In genomic region chr6:134508862-134509498, GRCh38 we compare ENCODE assay signal across 18 cellular contexts.
DNase-seq lines count a peak whose midpoint lies in the region; ATAC-seq, FAIRE-seq and TF ChIP-seq lines count a peak whose summit lies in the region.
"Had no signal": no experiment of that assay in that cellular context is flagged by ENCODE, and none has a peak within 500 bp of the region (broad histone marks: within the 10 kb centered on the region; RNA-seq: fewer than 3 reads in every experiment).

No MANE protein-coding gene starts in this region.

- no peaks in the 10 kb centered on the region for H3K27me3 ChIP-seq in foreskin keratinocyte
- H3K27me3 ChIP-seq: SJSA1 had no signal

- CTCF ChIA-PET in activated CD4-positive, alpha-beta T cell treated with anti-CD3 and anti-CD28 coated beads, Interleukin-2, amount 10 ng/mL, durations not matched to agents 7 days and 5 days (lab: Charles Lee) = interaction anchor here (1.6 kb wide), 1 partner anchor 9 kb away, joined by 6 read pairs; no protein-coding TSS in a partner anchor
- CTCF ChIA-PET in RWPE1 (lab: Yijun Ruan, JAX) = interaction anchor here (0.7 kb wide), 1 partner anchor 9 kb away, joined by 3 read pairs; no protein-coding TSS in a partner anchor

- POLR2A ChIA-PET in activated CD4-positive, alpha-beta T cell treated with anti-CD3 and anti-CD28 coated beads, Interleukin-2, amount 10 ng/mL, durations not matched to agents 7 days and 5 days (lab: Charles Lee) = no interaction called here
- POLR2A ChIA-PET in RWPE1 (lab: Yijun Ruan, JAX; ENCODE audit: low non-redundant PET) = no interaction called here

- H3K27me3 Mint-ChIP-seq in activated CD4-positive, alpha-beta T cell treated with anti-CD3 and anti-CD28 coated beads, Interleukin-2, amount 10 ng/mL, durations not matched to agents 7 days and 5 days = no peaks in the 10 kb centered on the region

- peak; percentile 93 for ATAC-seq in foreskin keratinocyte
- ATAC-seq in stimulated activated effector memory CD8-positive, alpha-beta T cell treated with anti-CD3 and anti-CD28 coated beads, Interleukin-12 subunit alpha, Interleukin-12 subunit beta, amount 100 ng/mL, for 72 hours = peak; percentile 52
- no peak for ATAC-seq in left ventricle myocardium superior
- ATAC-seq: K562 had no signal

- H3K27ac ChIP-seq in RWPE1 (peak overlapping the region; percentile 76), foreskin keratinocyte (peak overlapping the region; percentile 89)
- H3K27ac ChIP-seq: SJSA1 had no signal

- no peak for FAIRE-seq in HTR-8/SVneo (lab: Jason Lieb, UNC)

- H3K9me3 Mint-ChIP-seq in activated CD4-positive, alpha-beta T cell treated with anti-CD3 and anti-CD28 coated beads, Interleukin-2, amount 10 ng/mL, durations not matched to agents 7 days and 5 days = no peaks in the 10 kb centered on the region
- H3K9me3 Mint-ChIP-seq in stimulated activated effector memory CD8-positive, alpha-beta T cell treated with anti-CD3 and anti-CD28 coated beads, Interleukin-12 subunit alpha, Interleukin-12 subunit beta, amount 100 ng/mL, for 72 hours = no peaks in the 10 kb centered on the region

- no peaks in the 10 kb centered on the region for H3K36me3 Mint-ChIP-seq in activated CD4-positive, alpha-beta T cell treated with anti-CD3 and anti-CD28 coated beads, Interleukin-2, amount 10 ng/mL, durations not matched to agents 7 days and 5 days (ENCODE audit: low read depth)
- no peaks in the 10 kb centered on the region for H3K36me3 Mint-ChIP-seq in stimulated activated effector memory CD8-positive, alpha-beta T cell treated with anti-CD3 and anti-CD28 coated beads, Interleukin-12 subunit alpha, Interleukin-12 subunit beta, amount 100 ng/mL, for 72 hours

- no peak overlapping the region for H3K27ac Mint-ChIP-seq in activated CD4-positive, alpha-beta T cell treated with anti-CD3 and anti-CD28 coated beads, Interleukin-2, amount 10 ng/mL, durations not matched to agents 7 days and 5 days
- no peak overlapping the region for H3K27ac Mint-ChIP-seq in stimulated activated effector memory CD8-positive, alpha-beta T cell treated with anti-CD3 and anti-CD28 coated beads, Interleukin-12 subunit alpha, Interleukin-12 subunit beta, amount 100 ng/mL, for 72 hours

- H3K4me1 ChIP-seq in foreskin keratinocyte = peaks cover 19% of the 10 kb centered on the region

- intact Hi-C loops in left ventricle myocardium superior (cut with micrococcal nuclease) = no loop called here

- no peak for TF ChIP-seq CTCF in RWPE1 (conservative IDR thresholded peaks at IDR 0.05; ENCODE audit: low read depth)
- peak; percentile 40 for TF ChIP-seq CTCF in foreskin keratinocyte (conservative IDR thresholded peaks at IDR 0.05)

- peak; percentile 11 for DNase-seq in activated CD4-positive, alpha-beta T cell treated with anti-CD3 and anti-CD28 coated beads for 48 hours
- DNase-seq in activated CD4-positive, alpha-beta T cell treated with anti-CD3 and anti-CD28 coated beads, Interleukin-2, amount 10 ng/mL, durations not matched to agents 7 days and 5 days = no peak
- peak; percentile 34 for DNase-seq in RWPE1 (ENCODE audit: low spot score)
- peak; percentile 81 to 94 for DNase-seq in foreskin keratinocyte
- DNase-seq in stimulated activated effector memory CD8-positive, alpha-beta T cell treated with anti-CD3 and anti-CD28 coated beads, Interleukin-12 subunit alpha, Interleukin-12 subunit beta, amount 100 ng/mL, for 72 hours (ENCODE audit: low spot score in 2 of 2) = no peak
- no peak for DNase-seq in GOT3 (lab: John Stamatoyannopoulos, UW)
- no peak for DNase-seq in left ventricle myocardium superior
- no peak for DNase-seq in HTR-8/SVneo (ENCODE audit: insufficient read length, low spot score)
- DNase-seq: 8988T, COR-L47, DMS 273 treated with DMSO at 0.1 percent for 48 hours, GDM1, HCEC 1CT, NCI-H1694 treated with DMSO at 0.1 percent for 48 hours, NCI-H345, NCI-H524 treated with DMSO at 0.1 percent for 48 hours had no signal

- no peaks in the 10 kb centered on the region for H3K4me1 Mint-ChIP-seq in activated CD4-positive, alpha-beta T cell treated with anti-CD3 and anti-CD28 coated beads, Interleukin-2, amount 10 ng/mL, durations not matched to agents 7 days and 5 days
- no peaks in the 10 kb centered on the region for H3K4me1 Mint-ChIP-seq in stimulated activated effector memory CD8-positive, alpha-beta T cell treated with anti-CD3 and anti-CD28 coated beads, Interleukin-12 subunit alpha, Interleukin-12 subunit beta, amount 100 ng/mL, for 72 hours

- H3K4me3 Mint-ChIP-seq in activated CD4-positive, alpha-beta T cell treated with anti-CD3 and anti-CD28 coated beads, Interleukin-2, amount 10 ng/mL, durations not matched to agents 7 days and 5 days = no peak overlapping the region
- H3K4me3 Mint-ChIP-seq in stimulated activated effector memory CD8-positive, alpha-beta T cell treated with anti-CD3 and anti-CD28 coated beads, Interleukin-12 subunit alpha, Interleukin-12 subunit beta, amount 100 ng/mL, for 72 hours = no peak overlapping the region

Comparison
In these comparisons a context has a peak if more than half of its experiments do, and no peak if none do; other contexts are left out.
1. DNase-seq: peak in activated CD4-positive, alpha-beta T cell treated with anti-CD3 and anti-CD28 coated beads for 48 hours (single experiment), RWPE1 (single experiment) and foreskin keratinocyte (2 of 2); none in activated CD4-positive, alpha-beta T cell treated with anti-CD3 and anti-CD28 coated beads, Interleukin-2, amount 10 ng/mL, durations not matched to agents 7 days and 5 days (single experiment), stimulated activated effector memory CD8-positive, alpha-beta T cell treated with anti-CD3 and anti-CD28 coated beads, Interleukin-12 subunit alpha, Interleukin-12 subunit beta, amount 100 ng/mL, for 72 hours (0 of 2), GOT3 (single experiment), left ventricle myocardium superior (single experiment) and HTR-8/SVneo (single experiment).